6 cellular contexts compared by ENCODE assay signal in the genomic region with DNA sequence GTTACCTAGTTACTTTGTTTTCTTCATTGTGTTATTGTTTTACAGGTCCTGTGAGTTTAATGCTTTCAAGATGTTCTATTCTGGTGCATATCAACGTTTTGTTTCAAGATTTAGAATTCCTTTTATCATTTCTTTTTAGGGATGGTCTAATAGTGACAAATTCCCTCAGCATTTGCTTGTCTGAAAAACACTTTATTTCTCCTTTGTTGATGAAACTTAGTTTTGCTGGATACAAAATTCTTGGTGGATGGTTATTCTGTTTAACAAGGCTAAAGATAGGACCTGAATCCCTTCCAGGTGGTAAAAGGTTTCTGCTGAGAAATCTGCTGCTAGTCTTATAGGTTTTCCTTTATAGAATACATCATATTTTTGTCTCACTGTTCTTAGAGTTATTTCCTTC.
"Had no signal": no experiment of that assay in that cellular context is flagged by ENCODE, and none has a peak within 500 bp of the region (broad histone marks: within the 10 kb centered on the region; RNA-seq: fewer than 3 reads in every experiment).

No MANE protein-coding gene starts in this region.

- FAIRE-seq: GM12878, GM12891, GM12892, GM18507 had no signal

- H3K4me3 ChIP-seq: GM12878 had no signal

- DNase-seq: GDM1, GF-D8 had no signal

- ATAC-seq: GM12878 had no signal
